Comparison of ENCODE assay signal across 8 cellular contexts in the genomic region with DNA sequence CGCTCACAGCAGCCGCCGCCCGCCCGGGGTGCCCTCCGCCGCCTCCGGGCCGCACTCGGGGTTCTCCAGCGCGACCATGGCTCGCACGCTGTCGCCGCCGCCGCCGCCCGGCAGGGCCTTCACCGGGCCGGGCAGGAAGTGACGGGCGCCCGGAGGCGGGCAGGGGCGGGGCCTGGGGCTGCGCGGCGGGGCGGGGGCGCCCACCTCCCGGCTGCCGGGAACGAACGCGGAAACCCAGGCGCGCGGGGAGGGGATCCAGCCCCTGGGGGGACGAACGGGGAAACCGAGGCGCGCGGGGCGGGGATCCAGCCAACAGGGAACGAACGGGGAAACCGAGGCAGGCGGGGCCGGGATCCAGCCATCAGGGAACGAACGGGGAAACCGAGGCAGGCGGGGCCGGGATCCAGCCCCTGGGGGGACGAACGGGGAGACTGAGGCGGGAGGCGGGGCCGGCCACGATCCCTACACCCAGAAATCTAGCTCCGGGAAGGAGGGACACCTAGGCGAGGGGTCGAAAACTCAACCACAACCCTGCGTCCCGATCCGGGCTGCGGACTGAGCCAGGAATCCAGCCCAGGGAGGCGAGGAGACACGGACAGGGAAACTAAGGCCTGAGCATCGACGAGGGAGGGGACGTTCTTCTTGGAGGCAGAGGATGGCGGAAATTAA. TPM values are rescaled to one million over a fixed set of nuclear protein-coding genes. Genes with fewer than 3 reads are reported as not detected.
DNase-seq lines count a peak whose midpoint lies in the region; ATAC-seq and TF ChIP-seq lines count a peak whose summit lies in the region.

A gene (minus strand): TSS at position 140 of the 669 bp plus-strand sequence. CDS start 62 bp downstream, at position 78.

- TF ChIP-seq CTCF in GM12864 (IDR thresholded peaks at IDR 0.05; ENCODE audit: low read depth, low read length, missing control alignments) (no peak), suprapubic skin (IDR thresholded peaks at IDR 0.05) (no peak)

- peaks cover 7% of the 10 kb centered on the region; the same call in 1 of the 2 replicates for H3K36me3 ChIP-seq in SJSA1
- H3K36me3 ChIP-seq in suprapubic skin, result no peaks in the 10 kb centered on the region

- ATAC-seq in HG03175 (IDR thresholded peaks at IDR 0.05; ENCODE audit: unreplicated experiment), result peak; percentile 57
- ATAC-seq in HG03108 (IDR thresholded peaks at IDR 0.05; ENCODE audit: unreplicated experiment), result no peak

- H3K4me1 Mint-ChIP-seq in activated naive CD4-positive, alpha-beta T cell treated with anti-CD3 and anti-CD28 coated beads, Interleukin-2, amount 50 U/mL, for 24 hours, result peaks cover 33% of the 10 kb centered on the region

- H3K27me3 ChIP-seq in SJSA1 (replicated peaks), result peaks cover 19% of the 10 kb centered on the region
- H3K27me3 ChIP-seq in suprapubic skin, result peaks cover 15% of the 10 kb centered on the region

- H3K27ac Mint-ChIP-seq in activated naive CD4-positive, alpha-beta T cell treated with anti-CD3 and anti-CD28 coated beads, Interleukin-2, amount 50 U/mL, for 24 hours, result peak within 1 kb of the TSS; percentile 98

- WGBS in suprapubic skin, result 1% methylated on average over 30 of the region's 76 CpGs

- H3K9me3 ChIP-seq in SJSA1 (replicated peaks), result peaks cover 4% of the 10 kb centered on the region; the same call in 1 of the 2 replicates
- no peaks in the 10 kb centered on the region for H3K9me3 ChIP-seq in suprapubic skin

- TF ChIP-seq EP300 in suprapubic skin (IDR thresholded peaks at IDR 0.05), result no peak

- DNase-seq in GM12864 (ENCODE audit: low read depth) (no peak), SJSA1 (ENCODE audit: low read depth in 1 of 2, low spot score in 2 of 2) (peak in 1 of 2 experiments; percentile 69), glomerular endothelial cell (ENCODE audit: extremely low read depth, low read depth, low spot score) (no peak), nucleus accumbens (lab: John Stamatoyannopoulos, UW) (peak in 53 of 56 donors; percentile 13 to 86 (median 58)), suprapubic skin (ENCODE audit: low spot score in 2 of 2) (peak in 1 of 2 donors; percentile 89)

- H3K27ac ChIP-seq in SJSA1 (peak within 1 kb of the TSS; percentile 76), suprapubic skin (peak within 1 kb of the TSS; percentile 93)

- H3K27me3 Mint-ChIP-seq in activated naive CD4-positive, alpha-beta T cell treated with anti-CD3 and anti-CD28 coated beads, Interleukin-2, amount 50 U/mL, for 24 hours, result no peaks in the 10 kb centered on the region

- peaks cover 2% of the 10 kb centered on the region for H3K36me3 Mint-ChIP-seq in activated naive CD4-positive, alpha-beta T cell treated with anti-CD3 and anti-CD28 coated beads, Interleukin-2, amount 50 U/mL, for 24 hours

- H3K4me3 ChIP-seq in GM12864 (ENCODE audit: low read depth, low read length), result peak within 1 kb of the TSS; percentile 72
- peak within 1 kb of the TSS; percentile 57 for H3K4me3 ChIP-seq in SJSA1
- H3K4me3 ChIP-seq in suprapubic skin, result peak within 1 kb of the TSS; percentile 93

- TF ChIP-seq POLR2A in suprapubic skin (IDR thresholded peaks at IDR 0.05), result peak in 1 of 2 donors; percentile 62

- peaks cover 25% of the 10 kb centered on the region for H3K4me1 ChIP-seq in SJSA1 (replicated peaks)
- H3K4me1 ChIP-seq in suprapubic skin, result peaks cover 47% of the 10 kb centered on the region

- H3K9me3 Mint-ChIP-seq in activated naive CD4-positive, alpha-beta T cell treated with anti-CD3 and anti-CD28 coated beads, Interleukin-2, amount 50 U/mL, for 24 hours, result no peaks in the 10 kb centered on the region

- H3K4me3 Mint-ChIP-seq in activated naive CD4-positive, alpha-beta T cell treated with anti-CD3 and anti-CD28 coated beads, Interleukin-2, amount 50 U/mL, for 24 hours, result peak within 1 kb of the TSS; percentile 88

RNA-seq across cellular contexts. Expression of the gene that starts here (rescaled TPM):
- total RNA-seq in SJSA1 (2014; rRNA removed; shearing (Covaris generic)), result 23.9 and 38.2 TPM in 2 replicates
- total RNA-seq in glomerular endothelial cell (63.2 and 75.7 TPM in 2 replicates), suprapubic skin (10 to 100 TPM; 41.3 to 58.3 (median 51.2) TPM)

Comparison
In these comparisons a context has a peak if more than half of its experiments do, and no peak if none do; other contexts are left out.
1. DNase-seq: peak in nucleus accumbens (53 of 56); none in GM12864 (single experiment) and glomerular endothelial cell (single experiment).
2. Peak in every context shown above with its lines, with median percentiles within 50 percentile points of each other: H3K4me3 ChIP-seq.